30 cellular contexts compared by ENCODE assay signal in genomic region chr17:81245665-81246342, GRCh38. TPM values are rescaled to one million over a fixed set of nuclear protein-coding genes. Genes with fewer than 3 reads are reported as not detected.
DNase-seq lines count a peak whose midpoint lies in the region; ATAC-seq, FAIRE-seq and TF ChIP-seq lines count a peak whose summit lies in the region.
"Had no signal": no experiment of that assay in that cellular context is flagged by ENCODE, and none has a peak within 500 bp of the region (broad histone marks: within the 10 kb centered on the region; RNA-seq: fewer than 3 reads in every experiment).

No MANE protein-coding gene starts in this region.

- no peak overlapping the region for H3K9ac ChIP-seq in kidney (ENCODE audit: low read length in 2 of 2)
- H3K9ac ChIP-seq: KMS-11 had no signal

- no peak for TF ChIP-seq POLR2A in breast epithelium (IDR thresholded peaks at IDR 0.05)

- peaks cover 50% of the 10 kb centered on the region for H3K36me3 Mint-ChIP-seq in MCF 10A (ENCODE audit: insufficient read depth, unreplicated experiment)
- peaks cover 2% of the 10 kb centered on the region for H3K36me3 Mint-ChIP-seq in IgD-negative memory B cell
- H3K36me3 Mint-ChIP-seq in stimulated activated effector memory CD8-positive, alpha-beta T cell treated with anti-CD3 and anti-CD28 coated beads, Interleukin-12 subunit alpha, Interleukin-12 subunit beta, amount 100 ng/mL, for 72 hours: peaks cover 79% of the 10 kb centered on the region

- intact Hi-C loops in MCF 10A (cut with micrococcal nuclease): no loop called here
- intact Hi-C loops in breast epithelium (cut with DNase I; ENCODE audit: low total_unique reads): no loop called here
- intact Hi-C loops in kidney (cut with DNase I): no loop called here
- intact Hi-C loops in A673 (cut with micrococcal nuclease; ENCODE audit: unreplicated experiment): no loop called here

- DNase-seq in MCF 10A (ENCODE audit: unreplicated experiment) (no peak), breast epithelium (ENCODE audit: low spot score in 2 of 2) (no peak), kidney (peak; percentile 74), A673 (ENCODE audit: low spot score) (no peak), KG1 (lab: John Stamatoyannopoulos, UW) (no peak)
- no peak for DNase-seq in stimulated activated effector memory CD8-positive, alpha-beta T cell treated with anti-CD3 and anti-CD28 coated beads, Interleukin-12 subunit alpha, Interleukin-12 subunit beta, amount 100 ng/mL, for 72 hours (ENCODE audit: low spot score in 2 of 2)
- DNase-seq: activated CD4-positive, CD25-positive, alpha-beta regulatory T cell treated with anti-CD3 and anti-CD28 coated beads, Interleukin-2, amount 50 U/mL, for 72 hours; activated CD8-positive, alpha-beta memory T cell treated with anti-CD3 and anti-CD28 coated beads, Interleukin-2, amount 50 U/mL, for 4 hours; activated naive CD4-positive, alpha-beta T cell treated with anti-CD3 and anti-CD28 coated beads, Interleukin-2, amount 10 ng/mL, durations not matched to agents 7 days and 5 days; body of pancreas; HFFc6; NCI-H1417; NCI-H2029 treated with DMSO at 0.1 percent for 48 hours; NCI-H524 treated with DMSO at 0.1 percent for 48 hours; SHP77; stimulated activated CD4-positive, alpha-beta T cell treated with anti-CD3 and anti-CD28 coated beads, Interleukin-4, amount 100 ng/mL, for 4 hours had no signal

- H3K27me3 Mint-ChIP-seq in MCF 10A (ENCODE audit: insufficient read depth, unreplicated experiment): no peaks in the 10 kb centered on the region
- no peaks in the 10 kb centered on the region for H3K27me3 Mint-ChIP-seq in IgD-negative memory B cell
- H3K27me3 Mint-ChIP-seq: activated CD4-positive, alpha-beta memory T cell treated with anti-CD3 and anti-CD28 coated beads for 36 hours; activated naive CD4-positive, alpha-beta T cell treated with anti-CD3 and anti-CD28 coated beads, Interleukin-2, amount 10 ng/mL, durations not matched to agents 7 days and 5 days; dendritic cell treated with granulocyte-macrophage colony-stimulating factor and Interleukin-4, amounts not matched to agents 40 ng/mL and 50 ng/mL, for 4 days had no signal

- no peak overlapping the region for H3K27ac ChIP-seq in breast epithelium
- H3K27ac ChIP-seq in kidney (ENCODE audit: low read depth in 2 of 2, low read length in 2 of 2): peak overlapping the region in 1 of 2 donors; percentile 32
- H3K27ac ChIP-seq in A673 (ENCODE audit: low read depth, low read length, poor library complexity, severe bottlenecking): no peak overlapping the region
- H3K27ac ChIP-seq: adrenal gland, body of pancreas, KMS-11, neutrophil, upper lobe of left lung had no signal

- H3K4me3 Mint-ChIP-seq in MCF 10A (ENCODE audit: unreplicated experiment) (no peak overlapping the region), IgD-negative memory B cell (no peak overlapping the region)
- no peak overlapping the region for H3K4me3 Mint-ChIP-seq in stimulated activated effector memory CD8-positive, alpha-beta T cell treated with anti-CD3 and anti-CD28 coated beads, Interleukin-12 subunit alpha, Interleukin-12 subunit beta, amount 100 ng/mL, for 72 hours
- H3K4me3 Mint-ChIP-seq: activated naive CD4-positive, alpha-beta T cell treated with anti-CD3 and anti-CD28 coated beads, Interleukin-2, amount 10 ng/mL, durations not matched to agents 7 days and 5 days; activated T-helper 1 cell treated with anti-CD3 and anti-CD28 coated beads, Interleukin-12 subunit alpha, Interleukin-12 subunit beta, Interleukin-2, Interleukin-4 antibody, amounts not matched to agents 30 ng/mL and 10 ng/mL and 1 ng/mL, durations not matched to agents 14 hours and 24 hours and 36 hours; dendritic cell treated with granulocyte-macrophage colony-stimulating factor and Interleukin-4, amounts not matched to agents 40 ng/mL and 50 ng/mL, for 4 days; HFFc6; mesothelial cell of epicardium; T-helper 2 cell treated with Interferon-gamma antibody and Interleukin-4, amounts not matched to agents 5 μg/mL and 100 μg/mL, for 36 hours had no signal

- H3K27me3 ChIP-seq in breast epithelium: no peaks in the 10 kb centered on the region
- H3K27me3 ChIP-seq in A673 (replicated peaks; ENCODE audit: insufficient read depth, low read depth, low read length, poor library complexity): no peaks in the 10 kb centered on the region
- H3K27me3 ChIP-seq: adrenal gland, body of pancreas, neutrophil, upper lobe of left lung had no signal

- BruUV-seq in MCF 10A (replicated peaks; lab: Mats Ljungman, UMichigan) (TSS peak; percentile 46), A673 (replicated peaks; lab: Mats Ljungman, UMichigan) (no TSS peak)

- H3K4me3 ChIP-seq in breast epithelium (no peak overlapping the region), kidney (ENCODE audit: low read length in 2 of 2) (no peak overlapping the region), A673 (ENCODE audit: low read depth, low read length, poor library complexity, severe bottlenecking) (no peak overlapping the region)
- H3K4me3 ChIP-seq: adrenal gland, body of pancreas, upper lobe of left lung had no signal

- no peaks in the 10 kb centered on the region for H3K9me3 ChIP-seq in breast epithelium
- H3K9me3 ChIP-seq in kidney (ENCODE audit: control insufficient read depth in 1 of 2, low read length in 2 of 2): no peaks in the 10 kb centered on the region
- no peaks in the 10 kb centered on the region for H3K9me3 ChIP-seq in A673 (ENCODE audit: low read depth, low read length, poor library complexity, severe bottlenecking)
- H3K9me3 ChIP-seq: adrenal gland, body of pancreas, neutrophil, upper lobe of left lung had no signal

- ATAC-seq in stimulated activated effector memory CD8-positive, alpha-beta T cell treated with anti-CD3 and anti-CD28 coated beads, Interleukin-12 subunit alpha, Interleukin-12 subunit beta, amount 100 ng/mL, for 72 hours: no peak
- ATAC-seq in GM18498 (IDR thresholded peaks at IDR 0.05; ENCODE audit: unreplicated experiment): no peak
- ATAC-seq: body of pancreas, esophagus mucosa had no signal

- H3K27ac Mint-ChIP-seq in MCF 10A (ENCODE audit: low read depth, unreplicated experiment) (no peak overlapping the region), IgD-negative memory B cell (peak overlapping the region in 2 of 3 donors; percentile 23 to 87)
- H3K27ac Mint-ChIP-seq in stimulated activated effector memory CD8-positive, alpha-beta T cell treated with anti-CD3 and anti-CD28 coated beads, Interleukin-12 subunit alpha, Interleukin-12 subunit beta, amount 100 ng/mL, for 72 hours: peak overlapping the region; percentile 71
- H3K27ac Mint-ChIP-seq: activated naive CD4-positive, alpha-beta T cell treated with anti-CD3 and anti-CD28 coated beads, Interleukin-2, amount 10 ng/mL, durations not matched to agents 7 days and 5 days; activated T-helper 1 cell treated with anti-CD3 and anti-CD28 coated beads, Interleukin-12 subunit alpha, Interleukin-12 subunit beta, Interleukin-2, Interleukin-4 antibody, amounts not matched to agents 30 ng/mL and 10 ng/mL and 1 ng/mL, durations not matched to agents 14 hours and 24 hours and 36 hours; dendritic cell treated with granulocyte-macrophage colony-stimulating factor and Interleukin-4, amounts not matched to agents 40 ng/mL and 50 ng/mL, for 4 days; mesothelial cell of epicardium; T-helper 2 cell treated with Interferon-gamma antibody and Interleukin-4, amounts not matched to agents 5 μg/mL and 100 μg/mL, for 36 hours had no signal

- POLR2A ChIA-PET in MCF 10A (lab: Yijun Ruan, JAX) (interaction anchor here (1.3 kb wide), 1 partner anchor 23 kb away, joined by 3 read pairs; the partner anchor contains the start of gene CEP131), A673 (lab: Charles Lee; ENCODE audit: low non-redundant PET) (no interaction called here)

- H3K36me3 ChIP-seq in breast epithelium: no peaks in the 10 kb centered on the region
- H3K36me3 ChIP-seq in kidney (ENCODE audit: control insufficient read depth in 1 of 2, insufficient read depth in 2 of 2, low read length in 2 of 2): peaks cover 4 to 10% of the 10 kb centered on the region in 2 donors
- H3K36me3 ChIP-seq in A673 (ENCODE audit: insufficient read depth, low read length, poor library complexity, severe bottlenecking): peaks cover 15% of the 10 kb centered on the region

- FAIRE-seq in kidney (lab: Jason Lieb, UNC): no peak
- FAIRE-seq: A204.1, islet of Langerhans had no signal

- H3K4me1 ChIP-seq in breast epithelium: no peaks in the 10 kb centered on the region
- H3K4me1 ChIP-seq in kidney (ENCODE audit: control insufficient read depth in 1 of 2, insufficient read depth in 1 of 2, low read depth in 1 of 2, low read length in 2 of 2): peaks cover 2 to 4% of the 10 kb centered on the region in 2 donors
- H3K4me1 ChIP-seq in A673 (ENCODE audit: insufficient read depth, low read length, poor library complexity, severe bottlenecking): no peaks in the 10 kb centered on the region

- H3K9me3 Mint-ChIP-seq in MCF 10A (ENCODE audit: unreplicated experiment) (no peaks in the 10 kb centered on the region), IgD-negative memory B cell (no peaks in the 10 kb centered on the region)
- no peaks in the 10 kb centered on the region for H3K9me3 Mint-ChIP-seq in stimulated activated effector memory CD8-positive, alpha-beta T cell treated with anti-CD3 and anti-CD28 coated beads, Interleukin-12 subunit alpha, Interleukin-12 subunit beta, amount 100 ng/mL, for 72 hours
- H3K9me3 Mint-ChIP-seq: activated CD4-positive, alpha-beta memory T cell treated with anti-CD3 and anti-CD28 coated beads for 36 hours; activated naive CD4-positive, alpha-beta T cell treated with anti-CD3 and anti-CD28 coated beads, Interleukin-2, amount 10 ng/mL, durations not matched to agents 7 days and 5 days; activated T-helper 1 cell treated with anti-CD3 and anti-CD28 coated beads, Interleukin-12 subunit alpha, Interleukin-12 subunit beta, Interleukin-2, Interleukin-4 antibody, amounts not matched to agents 30 ng/mL and 10 ng/mL and 1 ng/mL, durations not matched to agents 14 hours and 24 hours and 36 hours; dendritic cell treated with granulocyte-macrophage colony-stimulating factor and Interleukin-4, amounts not matched to agents 40 ng/mL and 50 ng/mL, for 4 days; mesothelial cell of epicardium; T-helper 2 cell treated with Interferon-gamma antibody and Interleukin-4, amounts not matched to agents 5 μg/mL and 100 μg/mL, for 36 hours had no signal

- CTCF ChIA-PET in MCF 10A (lab: Yijun Ruan, JAX): no interaction called here
- CTCF ChIA-PET in A673 (lab: Charles Lee): no interaction called here

- H3K4me1 Mint-ChIP-seq in MCF 10A (ENCODE audit: insufficient read depth, unreplicated experiment) (peaks cover 10% of the 10 kb centered on the region), IgD-negative memory B cell (peaks cover 12 to 15% (median 12%) of the 10 kb centered on the region in 3 donors)
- peaks cover 35% of the 10 kb centered on the region for H3K4me1 Mint-ChIP-seq in stimulated activated effector memory CD8-positive, alpha-beta T cell treated with anti-CD3 and anti-CD28 coated beads, Interleukin-12 subunit alpha, Interleukin-12 subunit beta, amount 100 ng/mL, for 72 hours

- TF ChIP-seq CTCF in MCF 10A (IDR thresholded peaks at IDR 0.05; ENCODE audit: unreplicated experiment): no peak
- TF ChIP-seq CTCF in breast epithelium (IDR thresholded peaks at IDR 0.05): no peak
- TF ChIP-seq CTCF in kidney (IDR thresholded peaks at IDR 0.05; ENCODE audit: borderline replicate concordance, extremely low read depth, insufficient read depth): no peak
- TF ChIP-seq CTCF in A673 (conservative IDR thresholded peaks at IDR 0.05; ENCODE audit: low read depth, low read length): no peak

RNA-seq across cellular contexts. Expression of gene NDUFAF8, which starts 6.7 kb away (rescaled TPM):
- 95.0 and 95.3 TPM in 2 replicates for total RNA-seq in MCF 10A (2022)
- total RNA-seq in breast epithelium: 10 to 100 TPM; 34.2 to 39.7 (median 35.2) TPM
- 91.8 TPM for polyA plus RNA-seq in IgD-negative memory B cell
- 38.6 TPM for total RNA-seq in kidney
- polyA plus RNA-seq in kidney (ENCODE audit: insufficient read depth, low read depth, low replicate concordance): 134 TPM
- 58.6 and 64.9 TPM in 2 replicates for total RNA-seq in A673 (2021)

RNA-seq across cellular contexts. Expression of gene TEPSIN, which starts 6.9 kb away (rescaled TPM):
- 23.4 and 27.4 TPM in 2 replicates for total RNA-seq in MCF 10A (2022)
- 10 to 100 TPM; 33.9 to 54.3 (median 36.4) TPM for total RNA-seq in breast epithelium
- 15.3 TPM for polyA plus RNA-seq in IgD-negative memory B cell
- 42.8 TPM for total RNA-seq in kidney
- polyA plus RNA-seq in kidney (ENCODE audit: insufficient read depth, low read depth, low replicate concordance): 13.9 TPM
- total RNA-seq in A673 (2021): 33.6 and 36.1 TPM in 2 replicates

RNA-seq across cellular contexts. Expression of gene CEP131, which starts 23.0 kb away (rescaled TPM):
- total RNA-seq in MCF 10A (2022) (8.0 and 9.5 TPM in 2 replicates), breast epithelium (10 to 100 TPM in 1 of 3 donors, 1 to 10 TPM in 2; 6.9 to 12.8 (median 9.7) TPM), kidney (7.5 TPM), A673 (2021) (27.1 and 36.3 TPM in 2 replicates)
- polyA plus RNA-seq in IgD-negative memory B cell (10.8 TPM), kidney (ENCODE audit: insufficient read depth, low read depth, low replicate concordance) (6.9 TPM)

RNA-seq across cellular contexts. Expression of gene SLC38A10, which starts 49.3 kb away (rescaled TPM):
- 98.2 and 108 TPM in 2 replicates for total RNA-seq in MCF 10A (2022)
- 100 to 1,000 TPM in 1 of 3 donors, 10 to 100 TPM in 2; 52.4 to 104 (median 85.2) TPM for total RNA-seq in breast epithelium
- polyA plus RNA-seq in IgD-negative memory B cell: 84.5 TPM
- 89.7 TPM for total RNA-seq in kidney
- 72.7 TPM for polyA plus RNA-seq in kidney (ENCODE audit: insufficient read depth, low read depth, low replicate concordance)
- total RNA-seq in A673 (2021): 75.1 and 77.3 TPM in 2 replicates
